ENCODE assay signal across 8 cellular contexts in genomic region chr2:225270861-225271260, GRCh38.
DNase-seq lines count a peak whose midpoint lies in the region; ATAC-seq, FAIRE-seq and TF ChIP-seq lines count a peak whose summit lies in the region.

No MANE protein-coding gene starts in this region.

- FAIRE-seq in keratinocyte (lab: Jason Lieb, UNC), result peak; percentile 44

- peak in 2 of 3 experiments; percentile 22 to 25 for TF ChIP-seq CTCF in keratinocyte (optimal IDR thresholded peaks at IDR 0.05 in 1 of 3, IDR thresholded peaks at IDR 0.05 in 1 of 3, conservative IDR thresholded peaks at IDR 0.05 in 1 of 3; ENCODE audit: extremely low read depth in 1 of 3, insufficient read depth in 2 of 3, low read length in 3 of 3)
- no peak for TF ChIP-seq CTCF in suprapubic skin (IDR thresholded peaks at IDR 0.05)
- no peak for TF ChIP-seq CTCF in lower leg skin (IDR thresholded peaks at IDR 0.05)

- H3K4me3 Mint-ChIP-seq in T-cell, result no peak overlapping the region

- H3K9me3 Mint-ChIP-seq in T-cell, result peaks cover 0 to 4% (median 2%) of the 10 kb centered on the region in 3 donors

- H3K4me2 ChIP-seq in keratinocyte (ENCODE audit: control insufficient read depth, extremely low read depth, insufficient read depth, low read depth, low read length), result no peak overlapping the region

- H3K4me3 ChIP-seq in keratinocyte (ENCODE audit: control insufficient read depth in 2 of 3, extremely low read depth in 1 of 3, insufficient read depth in 2 of 3, low read depth in 1 of 3, low read length in 3 of 3), result no peak overlapping the region
- H3K4me3 ChIP-seq in suprapubic skin, result no peak overlapping the region
- no peak overlapping the region for H3K4me3 ChIP-seq in lower leg skin (ENCODE audit: low read depth, poor library complexity, severe bottlenecking)

- ATAC-seq in GM18861 (IDR thresholded peaks at IDR 0.05; ENCODE audit: unreplicated experiment) (peak; percentile 100), HG02870 (IDR thresholded peaks at IDR 0.05; ENCODE audit: unreplicated experiment) (peak; percentile 100), T-cell (replicated peaks in 1 of 4) (peak in 3 of 4 experiments; percentile 34 to 79 (median 68))

- H3K9ac ChIP-seq in keratinocyte (ENCODE audit: control insufficient read depth, extremely low read depth, insufficient read depth, low read length), result no peak overlapping the region

- H3K27ac Mint-ChIP-seq in T-cell, result no peak overlapping the region

- dilution Hi-C loops in keratinocyte (cut with MboI; ENCODE audit: extremely low pct_ligation_motif_present, low sequenced_read_pairs), result no loop called here

- TF ChIP-seq EP300 in suprapubic skin (IDR thresholded peaks at IDR 0.05), result no peak

- no peaks in the 10 kb centered on the region for H3K27me3 ChIP-seq in keratinocyte (ENCODE audit: control insufficient read depth, extremely low read depth, insufficient read depth, low read length)
- no peaks in the 10 kb centered on the region for H3K27me3 ChIP-seq in suprapubic skin

- POLR2A ChIA-PET in T-cell (lab: Charles Lee), result no interaction called here

- H4K20me1 ChIP-seq in keratinocyte (ENCODE audit: control insufficient read depth, extremely low read depth, insufficient read depth, low read length), result no peaks in the 10 kb centered on the region

- peaks cover 0 to 1% (median 0%) of the 10 kb centered on the region in 3 donors for H3K4me1 Mint-ChIP-seq in T-cell

- WGBS in suprapubic skin, result 19% methylated on average over 2 of the region's 2 CpGs
- WGBS in lower leg skin, 2 donors, result 10 to 14% methylated on average over 2 of the region's 2 CpGs

- no peaks in the 10 kb centered on the region for H3K79me2 ChIP-seq in keratinocyte (ENCODE audit: control insufficient read depth, insufficient read depth, low read length)

- H2AFZ ChIP-seq in keratinocyte (ENCODE audit: control insufficient read depth, low read length), result no peak overlapping the region

- TF ChIP-seq POLR2A in suprapubic skin (IDR thresholded peaks at IDR 0.05), result no peak
- no peak for TF ChIP-seq POLR2A in lower leg skin (IDR thresholded peaks at IDR 0.05)

- H3K36me3 ChIP-seq in keratinocyte (ENCODE audit: control insufficient read depth in 2 of 2, extremely low read depth in 1 of 2, insufficient read depth in 2 of 2, low read length in 2 of 2) (no peaks in the 10 kb centered on the region), suprapubic skin (no peaks in the 10 kb centered on the region)

- intact Hi-C loops in lower leg skin (cut with DNase I; ENCODE audit: low total_unique reads), result no loop called here

- CTCF ChIA-PET in T-cell (lab: Charles Lee), result no interaction called here

- H3K4me1 ChIP-seq in keratinocyte (ENCODE audit: control insufficient read depth, extremely low read depth, insufficient read depth, low read length) (peaks cover 2% of the 10 kb centered on the region), suprapubic skin (no peaks in the 10 kb centered on the region)

- peak; percentile 49 for DNase-seq in Caki2 (ENCODE audit: low read depth)
- peak; percentile 66 for DNase-seq in NCI-H1105 treated with DMSO at 0.1 percent for 48 hours (lab: John Stamatoyannopoulos, UW)
- peak in 1 of 34 experiments; percentile 10 for DNase-seq in T-cell
- peak; percentile 19 for DNase-seq in keratinocyte (ENCODE audit: low read depth, low spot score)
- DNase-seq in suprapubic skin (ENCODE audit: low spot score in 2 of 2), result no peak
- DNase-seq in lower leg skin (ENCODE audit: low spot score in 2 of 2), result no peak

- in situ Hi-C loops in Caki2 (cut with HindIII; ENCODE audit: low pct_unique_long_range_greater_than_20kb, low sequenced_read_pairs), result no loop called here

- peaks cover 4% of the 10 kb centered on the region for H3K36me3 Mint-ChIP-seq in T-cell

- no peaks in the 10 kb centered on the region for H3K9me3 ChIP-seq in keratinocyte (ENCODE audit: control insufficient read depth, low read depth, low read length)
- no peaks in the 10 kb centered on the region for H3K9me3 ChIP-seq in suprapubic skin

- no peaks in the 10 kb centered on the region for H3K9me1 ChIP-seq in keratinocyte (ENCODE audit: control insufficient read depth, extremely low read depth, insufficient read depth, low read length)

- H3K27ac ChIP-seq in keratinocyte (ENCODE audit: control insufficient read depth, insufficient read depth, low read length), result no peak overlapping the region
- H3K27ac ChIP-seq in suprapubic skin, result no peak overlapping the region

- H3K27me3 Mint-ChIP-seq in T-cell, result no peaks in the 10 kb centered on the region

Comparison
In these comparisons a context has a peak if more than half of its experiments do, and no peak if none do; other contexts are left out.
1. DNase-seq: peak in Caki2 (single experiment), NCI-H1105 treated with DMSO at 0.1 percent for 48 hours (single experiment) and keratinocyte (single experiment); none in suprapubic skin (0 of 2) and lower leg skin (0 of 2).
2. CTCF ChIP-seq: peak in keratinocyte (2 of 3); none in suprapubic skin (0 of 2) and lower leg skin (0 of 3).
3. Peak in every context shown above with its lines, with median percentiles within 50 percentile points of each other: ATAC-seq.